In the genomic region with DNA sequence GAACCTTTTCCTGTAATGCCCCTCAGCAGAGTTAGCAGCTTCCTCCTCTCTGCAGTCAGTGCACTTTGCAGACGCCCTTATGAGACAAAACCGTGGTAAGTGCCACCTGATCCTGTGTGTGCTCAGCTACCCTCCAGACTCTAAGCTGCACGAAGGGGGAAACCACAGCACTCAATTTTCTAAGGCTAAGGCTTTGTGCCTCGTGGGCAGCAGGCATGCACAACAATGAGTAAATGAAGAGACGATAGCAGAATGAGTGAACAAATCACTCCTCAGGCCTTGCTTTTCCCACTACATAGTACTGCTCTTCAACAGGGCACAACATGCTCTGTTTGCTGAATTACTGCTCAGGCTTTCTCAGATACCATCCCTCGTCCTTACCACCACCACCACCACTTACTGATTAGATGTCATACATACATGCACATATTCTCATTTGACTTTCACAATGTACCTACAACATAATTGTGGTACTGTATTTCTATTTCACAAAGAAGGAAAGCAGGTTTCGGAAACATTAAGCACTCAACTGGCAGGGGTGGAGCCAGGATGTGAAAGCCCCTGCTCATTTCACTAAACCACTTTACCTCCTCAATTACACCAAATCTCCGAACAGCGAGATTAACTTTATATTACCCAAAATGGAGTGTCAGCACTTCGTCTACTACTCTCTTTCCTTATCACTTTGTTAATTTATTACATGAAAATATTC, we compare ENCODE assay signal across 8 cellular contexts.
A peak's percentile ranks its signal among the peaks of the same experiment; 100 is the strongest.
DNase-seq lines count a peak whose midpoint lies in the region; ATAC-seq and FAIRE-seq lines count a peak whose summit lies in the region.

No MANE protein-coding gene starts in this region.

- no peak overlapping the region for H3K23ac ChIP-seq in mesenchymal stem cell (ENCODE audit: low read length in 2 of 2)

- H4K91ac ChIP-seq in mesenchymal stem cell (ENCODE audit: low read length): no peak overlapping the region

- H2BK5ac ChIP-seq in mesenchymal stem cell (ENCODE audit: low read depth, low read length, poor library complexity, severe bottlenecking): no peak overlapping the region

- peaks cover 47% of the 10 kb centered on the region for H3K4me1 Mint-ChIP-seq in T-helper 1 cell treated with Interleukin-12 subunit alpha and Interleukin-12 subunit beta and Interleukin-4 antibody, amounts not matched to agents 30 μg/mL and 1 μg/mL, for 36 hours (ENCODE audit: low read depth)

- no peak overlapping the region for H3K4me3 ChIP-seq in mesenchymal stem cell (ENCODE audit: insufficient read depth in 1 of 2, low read depth in 1 of 2, low read length in 2 of 2)

- peaks cover 4% of the 10 kb centered on the region for H3K9me3 Mint-ChIP-seq in T-helper 1 cell treated with Interleukin-12 subunit alpha and Interleukin-12 subunit beta and Interleukin-4 antibody, amounts not matched to agents 30 μg/mL and 1 μg/mL, for 36 hours

- peak overlapping the region; percentile 96 for H3K27ac Mint-ChIP-seq in T-helper 1 cell treated with Interleukin-12 subunit alpha and Interleukin-12 subunit beta and Interleukin-4 antibody, amounts not matched to agents 30 μg/mL and 1 μg/mL, for 36 hours

- H3K4me1 ChIP-seq in mesenchymal stem cell (ENCODE audit: control insufficient read depth, insufficient read depth, low read depth, low read length): no peaks in the 10 kb centered on the region

- no peak overlapping the region for H3K4ac ChIP-seq in mesenchymal stem cell (ENCODE audit: low read depth in 1 of 2, low read length in 2 of 2)

- no peaks in the 10 kb centered on the region for H3K9me3 ChIP-seq in mesenchymal stem cell (ENCODE audit: control insufficient read depth, low read length)

- FAIRE-seq in GM19239 (lab: Jason Lieb, UNC): peak; percentile 96

- H3K27ac ChIP-seq in mesenchymal stem cell (ENCODE audit: low read length, poor library complexity, severe bottlenecking): no peak overlapping the region

- H2AK5ac ChIP-seq in mesenchymal stem cell (ENCODE audit: low read length, severe bottlenecking): no peak overlapping the region

- no peaks in the 10 kb centered on the region for H3K79me1 ChIP-seq in mesenchymal stem cell (replicated peaks; ENCODE audit: low read length, poor library complexity, severe bottlenecking)

- H3K36me3 Mint-ChIP-seq in T-helper 1 cell treated with Interleukin-12 subunit alpha and Interleukin-12 subunit beta and Interleukin-4 antibody, amounts not matched to agents 30 μg/mL and 1 μg/mL, for 36 hours (ENCODE audit: low read depth): peaks cover 4% of the 10 kb centered on the region

- H3K9ac ChIP-seq in mesenchymal stem cell (ENCODE audit: low read length): no peak overlapping the region

- H3K27me3 ChIP-seq in mesenchymal stem cell (ENCODE audit: control insufficient read depth in 1 of 2, insufficient read depth in 1 of 2, low read length in 2 of 2): no peaks in the 10 kb centered on the region

- H3K27me3 Mint-ChIP-seq in T-helper 1 cell treated with Interleukin-12 subunit alpha and Interleukin-12 subunit beta and Interleukin-4 antibody, amounts not matched to agents 30 μg/mL and 1 μg/mL, for 36 hours (ENCODE audit: low read depth): peaks cover under 1% of the 10 kb centered on the region

- no peaks in the 10 kb centered on the region for H3K36me3 ChIP-seq in mesenchymal stem cell (ENCODE audit: control insufficient read depth in 1 of 2, insufficient read depth in 2 of 2, low read depth in 1 of 2, low read length in 2 of 2)

- H3K4me3 Mint-ChIP-seq in T-helper 1 cell treated with Interleukin-12 subunit alpha and Interleukin-12 subunit beta and Interleukin-4 antibody, amounts not matched to agents 30 μg/mL and 1 μg/mL, for 36 hours: peak overlapping the region; percentile 53

- H3K14ac ChIP-seq in mesenchymal stem cell (ENCODE audit: low read length in 2 of 2): no peak overlapping the region

- no peak overlapping the region for H3K4me2 ChIP-seq in mesenchymal stem cell (ENCODE audit: low read length, poor library complexity, severe bottlenecking)

- no peak overlapping the region for H2BK12ac ChIP-seq in mesenchymal stem cell (ENCODE audit: low read length in 2 of 2)

- no peak overlapping the region for H4K8ac ChIP-seq in mesenchymal stem cell (ENCODE audit: low read length)

- H2BK15ac ChIP-seq in mesenchymal stem cell (ENCODE audit: low read depth, poor library complexity, severe bottlenecking): no peak overlapping the region

- WGBS in mesenchymal stem cell: 77% methylated on average over 10 of the region's 10 CpGs

- peak; percentile 60 for DNase-seq in CD1c-positive myeloid dendritic cell (ENCODE audit: extremely low spot score)
- DNase-seq in GM19239 (ENCODE audit: insufficient read length, low spot score): peak; percentile 36
- peak; percentile 68 for DNase-seq in central memory CD4-positive, alpha-beta T cell
- DNase-seq in stimulated activated CD4-positive, alpha-beta T cell treated with anti-CD3 and anti-CD28 coated beads, Interleukin-4, amount 100 ng/mL, for 1 hour: peak; percentile 42
- no peak for DNase-seq in mesenchymal stem cell
- DNase-seq in HuH-7 (ENCODE audit: low spot score): no peak

- peak; percentile 66 for ATAC-seq in HG03280 (IDR thresholded peaks at IDR 0.05; ENCODE audit: unreplicated experiment)

- no peak overlapping the region for H2AFZ ChIP-seq in mesenchymal stem cell (ENCODE audit: low read depth, low read length)

- no peak overlapping the region for H3K18ac ChIP-seq in mesenchymal stem cell (ENCODE audit: low read depth in 1 of 2, low read length in 2 of 2)

- no peak overlapping the region for H2BK120ac ChIP-seq in mesenchymal stem cell (ENCODE audit: low read depth, low read length)

Comparison
In these comparisons a context has a peak if more than half of its experiments do, and no peak if none do; other contexts are left out.
1. DNase-seq: peak in CD1c-positive myeloid dendritic cell (single experiment), GM19239 (single experiment), central memory CD4-positive, alpha-beta T cell (single experiment) and stimulated activated CD4-positive, alpha-beta T cell treated with anti-CD3 and anti-CD28 coated beads, Interleukin-4, amount 100 ng/mL, for 1 hour (single experiment); none in mesenchymal stem cell (single experiment) and HuH-7 (single experiment).